12 cellular contexts compared by ENCODE assay signal in genomic region chr12:24780969-24781368, GRCh38.
DNase-seq lines count a peak whose midpoint lies in the region; ATAC-seq and TF ChIP-seq lines count a peak whose summit lies in the region.
"Had no signal": no experiment of that assay in that cellular context is flagged by ENCODE, and none has a peak within 500 bp of the region (broad histone marks: within the 10 kb centered on the region; RNA-seq: fewer than 3 reads in every experiment).

No MANE protein-coding gene starts in this region.

- H2BK15ac ChIP-seq in IMR-90 (ENCODE audit: low read depth, low read length) = no peak overlapping the region
- no peak overlapping the region for H2BK15ac ChIP-seq in mesendoderm (replicated peaks; ENCODE audit: low read depth)

- no CpG with 5 or more reads among the region's 2 CpGs for WGBS in IMR-90 (ENCODE audit: extremely low coverage in 2 of 2, insufficient read length in 1 of 2), 2 experiments
- WGBS in mesendoderm (ENCODE audit: extremely low coverage, insufficient coverage, low lambda C conversion rate) = no CpG with 5 or more reads among the region's 2 CpGs

- H3K23ac ChIP-seq in IMR-90 (ENCODE audit: low read depth, low read length) (no peak overlapping the region), mesendoderm (ENCODE audit: low read length) (no peak overlapping the region)

- H2BK120ac ChIP-seq in IMR-90 (ENCODE audit: low read depth, low read length) = no peak overlapping the region
- no peak overlapping the region for H2BK120ac ChIP-seq in mesendoderm (ENCODE audit: low read depth, low read length)

- intact Hi-C loops in IMR-90 (cut with micrococcal nuclease) = no loop called here

- H3K4ac ChIP-seq in IMR-90 (ENCODE audit: low read depth, low read length) (no peak overlapping the region), mesendoderm (ENCODE audit: low read depth, low read length) (no peak overlapping the region)

- H3K9me3 ChIP-seq in IMR-90 (ENCODE audit: control insufficient read depth, insufficient read depth, low read length) (no peaks in the 10 kb centered on the region), right atrium auricular region (no peaks in the 10 kb centered on the region)
- H3K9me3 ChIP-seq: stomach had no signal

- H2AK5ac ChIP-seq in IMR-90 (ENCODE audit: low read depth, low read length) = no peak overlapping the region
- H2AK5ac ChIP-seq in mesendoderm (ENCODE audit: low read length) = no peak overlapping the region

- H3K27ac ChIP-seq in IMR-90 (ENCODE audit: insufficient read depth, low read length) = no peak overlapping the region
- no peak overlapping the region for H3K27ac ChIP-seq in VCaP
- H3K27ac ChIP-seq in mesendoderm (ENCODE audit: low read depth, low read length) = no peak overlapping the region
- no peak overlapping the region for H3K27ac ChIP-seq in right atrium auricular region
- H3K27ac ChIP-seq: epithelial cell of prostate, stomach had no signal

- H4K8ac ChIP-seq in IMR-90 (ENCODE audit: low read depth in 2 of 2, low read length in 2 of 2) = no peak overlapping the region
- H4K8ac ChIP-seq in mesendoderm (ENCODE audit: low read depth, low read length) = no peak overlapping the region

- dilution Hi-C loops in IMR-90 (cut with HindIII; ENCODE audit: low sequenced_read_pairs, unreplicated experiment) = no loop called here

- H4K5ac ChIP-seq in IMR-90 (ENCODE audit: low read depth, low read length) (no peak overlapping the region), mesendoderm (ENCODE audit: low read length) (no peak overlapping the region)

- H3K18ac ChIP-seq in IMR-90 (ENCODE audit: low read depth, low read length) (no peak overlapping the region), mesendoderm (ENCODE audit: low read length) (no peak overlapping the region)

- CTCF ChIA-PET in IMR-90 (lab: Yijun Ruan, JAX) = no interaction called here

- TF ChIP-seq POLR2A in IMR-90 (IDR thresholded peaks at IDR 0.05; ENCODE audit: low read depth, low read length) = no peak

- no peak overlapping the region for H3K9ac ChIP-seq in IMR-90 (ENCODE audit: low read depth, low read length)
- no peak overlapping the region for H3K9ac ChIP-seq in mesendoderm (ENCODE audit: low read length)

- H3K4me3 ChIP-seq in IMR-90 (ENCODE audit: insufficient read depth, low read depth, low read length) (no peak overlapping the region), mesendoderm (ENCODE audit: low read length) (no peak overlapping the region), right atrium auricular region (no peak overlapping the region)
- H3K4me3 ChIP-seq: stomach had no signal

- in situ Hi-C loops in IMR-90 (cut with MboI; ENCODE audit: low sequenced_read_pairs) = loop anchor here (5.0 to 25.0 kb wide), 2 partner anchors 1574 to 1919 kb away; no protein-coding TSS in a partner anchor

- H3K79me1 ChIP-seq in IMR-90 (ENCODE audit: low read depth in 1 of 2, low read length in 2 of 2) = no peaks in the 10 kb centered on the region
- H3K79me1 ChIP-seq in mesendoderm (ENCODE audit: low read length) = no peaks in the 10 kb centered on the region

- no peak overlapping the region for H3K14ac ChIP-seq in IMR-90 (replicated peaks; ENCODE audit: low read depth, low read length)

- H3K27me3 ChIP-seq in IMR-90 (ENCODE audit: control insufficient read depth, insufficient read depth, low read length) = no peaks in the 10 kb centered on the region; the same call in 1 of the 2 replicates
- H3K27me3 ChIP-seq in mesendoderm (ENCODE audit: insufficient read depth, low read length, poor library complexity) = no peaks in the 10 kb centered on the region
- H3K27me3 ChIP-seq in right atrium auricular region = no peaks in the 10 kb centered on the region
- H3K27me3 ChIP-seq: stomach had no signal

- TF ChIP-seq CTCF in IMR-90 (conservative IDR thresholded peaks at IDR 0.05; ENCODE audit: low read depth, low read length) = peak; percentile 42
- peak; percentile 46 for TF ChIP-seq CTCF in VCaP (conservative IDR thresholded peaks at IDR 0.05)
- TF ChIP-seq CTCF in right atrium auricular region (IDR thresholded peaks at IDR 0.05) = no peak

- BruUV-seq in IMR-90 (replicated peaks; lab: Mats Ljungman, UMichigan) = no TSS peak

- no peaks in the 10 kb centered on the region for H4K20me1 ChIP-seq in IMR-90 (ENCODE audit: insufficient read depth, low read length)

- H3K4me1 ChIP-seq in IMR-90 (ENCODE audit: control insufficient read depth, insufficient read depth, low read length) (peaks cover 4% of the 10 kb centered on the region; the same call in 1 of the 2 replicates), mesendoderm (ENCODE audit: control insufficient read depth, low read depth, low read length) (no peaks in the 10 kb centered on the region), right atrium auricular region (no peaks in the 10 kb centered on the region)

- H3K36me3 ChIP-seq in IMR-90 (ENCODE audit: control insufficient read depth, insufficient read depth, low read length) = no peaks in the 10 kb centered on the region
- H3K36me3 ChIP-seq in mesendoderm (ENCODE audit: control insufficient read depth, insufficient read depth, low read length) = no peaks in the 10 kb centered on the region
- H3K36me3 ChIP-seq in right atrium auricular region = no peaks in the 10 kb centered on the region
- H3K36me3 ChIP-seq: stomach had no signal

- no peak overlapping the region for H2AFZ ChIP-seq in IMR-90 (replicated peaks; ENCODE audit: low read length, poor library complexity)

- H3K79me2 ChIP-seq in mesendoderm (ENCODE audit: control insufficient read depth, insufficient read depth, low read length) = no peaks in the 10 kb centered on the region

- ATAC-seq in IMR-90 (ENCODE audit: low read depth) (no peak), GM19397 (IDR thresholded peaks at IDR 0.05; ENCODE audit: unreplicated experiment) (no peak), GM21825 (IDR thresholded peaks at IDR 0.05; ENCODE audit: unreplicated experiment) (no peak)
- ATAC-seq: activated CD4-positive, alpha-beta T cell treated with anti-CD3 and anti-CD28 coated beads for 36 hours; activated naive CD4-positive, alpha-beta T cell treated with anti-CD3 and anti-CD28 coated beads, Interleukin-2, amount 50 U/mL, for 72 hours had no signal

- no peak overlapping the region for H2AK9ac ChIP-seq in IMR-90 (replicated peaks; ENCODE audit: low read depth, low read length, poor library complexity)

- no peak overlapping the region for H2BK5ac ChIP-seq in IMR-90 (ENCODE audit: low read depth, low read length, poor library complexity, severe bottlenecking)
- H2BK5ac ChIP-seq in mesendoderm (ENCODE audit: low read length) = no peak overlapping the region

- TF ChIP-seq RAD21 in IMR-90 (IDR thresholded peaks at IDR 0.05; ENCODE audit: low read length) = peak; percentile 47

- H3K4me2 ChIP-seq in IMR-90 (ENCODE audit: low read depth, low read length) (no peak overlapping the region), mesendoderm (ENCODE audit: low read length) (no peak overlapping the region)

- H3K9me1 ChIP-seq in IMR-90 (ENCODE audit: insufficient read depth, low read length) = no peaks in the 10 kb centered on the region

- POLR2A ChIA-PET in IMR-90 (lab: Charles Lee; ENCODE audit: unreplicated experiment) = no interaction called here

- H4K91ac ChIP-seq in IMR-90 (ENCODE audit: insufficient read depth, low read depth, low read length) = no peak overlapping the region

- DNase-seq in EL = peak; percentile 17
- peak; percentile 44 for DNase-seq in IMR-90
- peak; percentile 23 for DNase-seq in mesendoderm
- DNase-seq in right atrium auricular region (ENCODE audit: low spot score) = no peak
- DNase-seq in DMS153 (lab: John Stamatoyannopoulos, UW) = no peak
- DNase-seq: activated CD4-positive, alpha-beta T cell treated with anti-CD3 and anti-CD28 coated beads for 36 hours; stomach had no signal

- H2BK20ac ChIP-seq in IMR-90 (ENCODE audit: low read depth, low read length) = no peak overlapping the region

- H3K56ac ChIP-seq in IMR-90 (ENCODE audit: extremely low read depth, insufficient read depth, low read length) (no peak overlapping the region), mesendoderm (ENCODE audit: low read length) (no peak overlapping the region)

TF ChIP-seq in IMR-90, 13 proteins besides CTCF, POLR2A, EP300 and RAD21:
- TF ChIP-seq NFE2L2 (IDR thresholded peaks at IDR 0.05; ENCODE audit: low read depth, low read length) (no peak), MXI1 (IDR thresholded peaks at IDR 0.05; ENCODE audit: borderline replicate concordance, low read depth, low read length) (no peak), SMC3 (IDR thresholded peaks at IDR 0.05; ENCODE audit: low read depth, low read length) (0 out of 2 replicates have a peak, but pooled peaks have one; percentile 2), RFX5 (IDR thresholded peaks at IDR 0.05; ENCODE audit: low read depth, low read length) (no peak), RCOR1 (IDR thresholded peaks at IDR 0.05; ENCODE audit: insufficient replicate concordance, low read length) (no peak), BHLHE40 (IDR thresholded peaks at IDR 0.05; ENCODE audit: low read depth, low read length) (no peak)
TF ChIP-seq in IMR-90: peak in this region for 1.

Comparison
In these comparisons a context has a peak if more than half of its experiments do, and no peak if none do; other contexts are left out.
1. DNase-seq: peak in EL (single experiment), IMR-90 (single experiment) and mesendoderm (single experiment); none in right atrium auricular region (single experiment) and DMS153 (single experiment).
2. CTCF ChIP-seq: peak in IMR-90 (single experiment) and VCaP (single experiment); none in right atrium auricular region (0 of 2).